Comparison of ENCODE assay signal across 12 cellular contexts in the genomic region with DNA sequence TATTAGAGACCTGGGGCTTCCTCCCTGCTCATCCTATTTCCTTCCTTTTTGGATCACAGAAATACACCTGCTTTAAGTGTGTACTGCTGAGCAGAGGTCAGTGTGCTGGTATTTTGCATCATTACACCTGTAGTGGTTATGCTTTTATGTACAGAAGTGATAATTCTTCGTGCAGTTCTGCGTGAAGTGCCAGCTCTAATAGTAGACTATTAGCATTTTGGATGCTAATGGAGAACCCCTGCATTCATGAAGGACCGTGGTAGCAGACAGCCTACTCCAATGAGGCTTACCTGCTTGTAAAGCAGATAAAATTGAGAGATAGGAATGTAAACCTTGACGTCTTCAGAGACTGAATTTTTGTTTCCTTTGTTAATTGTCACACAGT.
DNase-seq lines count a peak whose midpoint lies in the region; ATAC-seq and TF ChIP-seq lines count a peak whose summit lies in the region.
"Had no signal": no experiment of that assay in that cellular context is flagged by ENCODE, and none has a peak within 500 bp of the region (broad histone marks: within the 10 kb centered on the region; RNA-seq: fewer than 3 reads in every experiment).

No MANE protein-coding gene starts in this region.

- DNase-seq in NOMO-1 treated with dmso at 0.1 percent for 144 hours (lab: John Stamatoyannopoulos, UW; ENCODE audit: unreplicated experiment) = no peak
- no peak for DNase-seq in activated CD4-positive, alpha-beta T cell treated with anti-CD3 and anti-CD28 coated beads for 1 hour
- DNase-seq in activated CD4-positive, alpha-beta T cell treated with anti-CD3 and anti-CD28 coated beads, Interleukin-2, amount 10 ng/mL, durations not matched to agents 24 days and 14 days = no peak
- DNase-seq: activated naive CD4-positive, alpha-beta T cell treated with anti-CD3 and anti-CD28 coated beads for 36 hours; DND-41; KG1; NCI-H345; stimulated activated CD8-positive, alpha-beta memory T cell treated with anti-CD3 and anti-CD28 coated beads, Interleukin-4, amount 100 ng/mL, for 48 hours had no signal

- no peaks in the 10 kb centered on the region for H3K9me3 Mint-ChIP-seq in brain
- H3K9me3 Mint-ChIP-seq in stimulated activated memory B cell treated with anti-CD40 and anti-IgM and Interleukin-4, amounts not matched to agents 10 μg/mL and 1 μg/mL and 100 μg/mL, for 72 hours = no peaks in the 10 kb centered on the region
- H3K9me3 Mint-ChIP-seq in activated CD4-positive, alpha-beta T cell treated with anti-CD3 and anti-CD28 coated beads, Interleukin-2, amount 10 ng/mL, durations not matched to agents 24 days and 14 days = no peaks in the 10 kb centered on the region
- H3K9me3 Mint-ChIP-seq: activated naive CD4-positive, alpha-beta T cell treated with anti-CD3 and anti-CD28 coated beads for 36 hours had no signal

- peak overlapping the region; percentile 71 to 91 (median 83) for H3K4me3 Mint-ChIP-seq in brain
- peak overlapping the region; percentile 85 for H3K4me3 Mint-ChIP-seq in stimulated activated memory B cell treated with anti-CD40 and anti-IgM and Interleukin-4, amounts not matched to agents 10 μg/mL and 1 μg/mL and 100 μg/mL, for 72 hours
- H3K4me3 Mint-ChIP-seq in activated CD4-positive, alpha-beta T cell treated with anti-CD3 and anti-CD28 coated beads, Interleukin-2, amount 10 ng/mL, durations not matched to agents 24 days and 14 days = no peak overlapping the region
- H3K4me3 Mint-ChIP-seq: activated naive CD4-positive, alpha-beta T cell treated with anti-CD3 and anti-CD28 coated beads for 36 hours had no signal

- peak overlapping the region; percentile 62 to 95 (median 84) for H3K27ac Mint-ChIP-seq in brain
- H3K27ac Mint-ChIP-seq in stimulated activated memory B cell treated with anti-CD40 and anti-IgM and Interleukin-4, amounts not matched to agents 10 μg/mL and 1 μg/mL and 100 μg/mL, for 72 hours = peak overlapping the region; percentile 92
- no peak overlapping the region for H3K27ac Mint-ChIP-seq in activated CD4-positive, alpha-beta T cell treated with anti-CD3 and anti-CD28 coated beads, Interleukin-2, amount 10 ng/mL, durations not matched to agents 24 days and 14 days
- H3K27ac Mint-ChIP-seq: activated naive CD4-positive, alpha-beta T cell treated with anti-CD3 and anti-CD28 coated beads for 36 hours had no signal

- no peaks in the 10 kb centered on the region for H3K36me3 Mint-ChIP-seq in brain
- peaks cover 4% of the 10 kb centered on the region for H3K36me3 Mint-ChIP-seq in stimulated activated memory B cell treated with anti-CD40 and anti-IgM and Interleukin-4, amounts not matched to agents 10 μg/mL and 1 μg/mL and 100 μg/mL, for 72 hours
- H3K36me3 Mint-ChIP-seq in activated CD4-positive, alpha-beta T cell treated with anti-CD3 and anti-CD28 coated beads, Interleukin-2, amount 10 ng/mL, durations not matched to agents 24 days and 14 days (ENCODE audit: low read depth) = no peaks in the 10 kb centered on the region

- TF ChIP-seq CTCF in brain (conservative IDR thresholded peaks at IDR 0.05) = no peak

- H3K4me1 Mint-ChIP-seq in brain = peaks cover 90% of the 10 kb centered on the region
- H3K4me1 Mint-ChIP-seq in stimulated activated memory B cell treated with anti-CD40 and anti-IgM and Interleukin-4, amounts not matched to agents 10 μg/mL and 1 μg/mL and 100 μg/mL, for 72 hours = peaks cover 89% of the 10 kb centered on the region
- H3K4me1 Mint-ChIP-seq in activated CD4-positive, alpha-beta T cell treated with anti-CD3 and anti-CD28 coated beads, Interleukin-2, amount 10 ng/mL, durations not matched to agents 24 days and 14 days = no peaks in the 10 kb centered on the region

- intact Hi-C loops in activated CD4-positive, alpha-beta T cell treated with anti-CD3 and anti-CD28 coated beads, Interleukin-2, amount 10 ng/mL, durations not matched to agents 24 days and 14 days (cut with micrococcal nuclease) = no loop called here

- peak; percentile 7 for ATAC-seq in GM19023 (IDR thresholded peaks at IDR 0.05; ENCODE audit: unreplicated experiment)
- ATAC-seq in HG03064 (IDR thresholded peaks at IDR 0.05; ENCODE audit: low read depth, unreplicated experiment) = peak; percentile 2
- ATAC-seq in stimulated activated memory B cell treated with anti-CD40 and anti-IgM and Interleukin-4, amounts not matched to agents 10 μg/mL and 1 μg/mL and 100 μg/mL, for 72 hours = no peak

- no peaks in the 10 kb centered on the region for H3K27me3 Mint-ChIP-seq in brain
- no peaks in the 10 kb centered on the region for H3K27me3 Mint-ChIP-seq in stimulated activated memory B cell treated with anti-CD40 and anti-IgM and Interleukin-4, amounts not matched to agents 10 μg/mL and 1 μg/mL and 100 μg/mL, for 72 hours
- peaks cover 2% of the 10 kb centered on the region for H3K27me3 Mint-ChIP-seq in activated CD4-positive, alpha-beta T cell treated with anti-CD3 and anti-CD28 coated beads, Interleukin-2, amount 10 ng/mL, durations not matched to agents 24 days and 14 days
